9 cellular contexts compared by ENCODE assay signal in the genomic region with DNA sequence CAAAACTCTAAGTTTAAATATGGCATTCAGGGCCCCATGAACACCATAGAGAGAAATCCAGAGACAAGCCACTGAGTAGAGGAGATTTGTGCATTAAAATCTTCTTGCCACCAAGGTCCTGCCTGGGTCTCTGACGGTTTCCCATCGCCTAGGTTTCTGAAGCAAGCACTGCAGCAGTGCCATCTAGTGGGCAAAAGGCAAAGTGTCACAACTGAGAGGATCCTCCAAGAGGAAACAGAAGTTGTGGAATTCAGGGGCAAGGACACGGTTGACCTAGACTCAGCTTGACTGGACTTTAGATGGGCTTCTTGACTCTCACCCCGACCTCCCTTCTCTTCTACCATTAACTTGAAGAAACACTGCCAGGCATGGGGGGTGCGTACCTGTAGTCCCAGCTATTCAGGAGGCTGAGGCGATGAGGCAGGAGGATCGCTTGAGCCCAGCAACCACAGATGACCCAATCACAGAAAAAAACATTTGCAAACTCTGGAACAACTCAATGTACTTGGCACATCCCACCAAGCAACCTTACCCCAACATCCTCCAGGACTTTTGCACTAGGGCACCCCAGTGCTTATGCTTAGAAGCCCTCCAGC.
DNase-seq lines count a peak whose midpoint lies in the region; ATAC-seq and TF ChIP-seq lines count a peak whose summit lies in the region.
"Had no signal": no experiment of that assay in that cellular context is flagged by ENCODE, and none has a peak within 500 bp of the region (broad histone marks: within the 10 kb centered on the region; RNA-seq: fewer than 3 reads in every experiment).

No MANE protein-coding gene starts in this region.

- ATAC-seq in activated naive CD8-positive, alpha-beta T cell treated with anti-CD3 and anti-CD28 coated beads, Interleukin-2, amount 50 U/mL, for 24 hours, result no peak
- no peak for ATAC-seq in HG03469 (IDR thresholded peaks at IDR 0.05; ENCODE audit: unreplicated experiment)

- H3K27me3 ChIP-seq in left ventricle myocardium inferior (ENCODE audit: low read depth), result peaks cover 12% of the 10 kb centered on the region
- H3K27me3 ChIP-seq in prostate gland (replicated peaks; ENCODE audit: insufficient read depth), result no peaks in the 10 kb centered on the region
- H3K27me3 ChIP-seq: BLaER1 had no signal

- no peaks in the 10 kb centered on the region for H3K4me1 Mint-ChIP-seq in activated naive CD8-positive, alpha-beta T cell treated with anti-CD3 and anti-CD28 coated beads, Interleukin-2, amount 50 U/mL, for 24 hours

- no peak overlapping the region for H2AFZ ChIP-seq in OCI-LY7 (ENCODE audit: low read length)

- H3K9me3 ChIP-seq in OCI-LY7 (ENCODE audit: low read length) (no peaks in the 10 kb centered on the region), left ventricle myocardium inferior (replicated peaks) (no peaks in the 10 kb centered on the region), prostate gland (no peaks in the 10 kb centered on the region)
- H3K9me3 ChIP-seq: BLaER1 had no signal

- H3K36me3 Mint-ChIP-seq in activated naive CD8-positive, alpha-beta T cell treated with anti-CD3 and anti-CD28 coated beads, Interleukin-2, amount 50 U/mL, for 24 hours (ENCODE audit: low read depth), result no peaks in the 10 kb centered on the region

- H3K27ac Mint-ChIP-seq in activated naive CD8-positive, alpha-beta T cell treated with anti-CD3 and anti-CD28 coated beads, Interleukin-2, amount 50 U/mL, for 24 hours, result no peak overlapping the region

- no peaks in the 10 kb centered on the region for H3K4me1 ChIP-seq in OCI-LY7 (ENCODE audit: insufficient read depth, low read length, poor library complexity, severe bottlenecking)
- no peaks in the 10 kb centered on the region for H3K4me1 ChIP-seq in left ventricle myocardium inferior
- no peaks in the 10 kb centered on the region for H3K4me1 ChIP-seq in prostate gland (replicated peaks)
- H3K4me1 ChIP-seq: BLaER1 had no signal

- WGBS in prostate gland, result 40% methylated on average over 7 of the region's 7 CpGs

- POLR2A ChIA-PET in OCI-LY7 (lab: Charles Lee), result no interaction called here

- no TSS peak for BruUV-seq in OCI-LY7 (replicated peaks; lab: Mats Ljungman, UMichigan)

- no peak overlapping the region for H3K4me3 Mint-ChIP-seq in activated naive CD8-positive, alpha-beta T cell treated with anti-CD3 and anti-CD28 coated beads, Interleukin-2, amount 50 U/mL, for 24 hours

- H3K27me3 Mint-ChIP-seq in activated naive CD8-positive, alpha-beta T cell treated with anti-CD3 and anti-CD28 coated beads, Interleukin-2, amount 50 U/mL, for 24 hours, result peaks cover 4% of the 10 kb centered on the region

- TF ChIP-seq CTCF in OCI-LY7 (conservative IDR thresholded peaks at IDR 0.05; ENCODE audit: low read length) (peak; percentile 87), left ventricle myocardium inferior (IDR thresholded peaks at IDR 0.05; ENCODE audit: borderline replicate concordance) (peak; percentile 91), prostate gland (IDR thresholded peaks at IDR 0.05) (peak; percentile 63 to 78 (median 72))

- no peaks in the 10 kb centered on the region for H3K9me2 ChIP-seq in OCI-LY7 (ENCODE audit: insufficient read depth, low read length)

- H3K4me2 ChIP-seq in OCI-LY7 (ENCODE audit: low read length), result no peak overlapping the region
- H3K4me2 ChIP-seq: BLaER1 had no signal

- H3K27ac ChIP-seq in OCI-LY7 (ENCODE audit: low read depth, low read length, poor library complexity, severe bottlenecking) (no peak overlapping the region), left ventricle myocardium inferior (replicated peaks) (no peak overlapping the region), prostate gland (no peak overlapping the region)
- H3K27ac ChIP-seq: BLaER1 had no signal

- CTCF ChIA-PET in OCI-LY7 (lab: Charles Lee; ENCODE audit: unreplicated experiment), result interaction anchor here (0.5 kb wide), 1 partner anchor 579 kb away, joined by 4 read pairs; no protein-coding TSS in a partner anchor

- H3K9me3 Mint-ChIP-seq in activated naive CD8-positive, alpha-beta T cell treated with anti-CD3 and anti-CD28 coated beads, Interleukin-2, amount 50 U/mL, for 24 hours, result no peaks in the 10 kb centered on the region

- intact Hi-C loops in OCI-LY7 (cut with micrococcal nuclease; ENCODE audit: unreplicated experiment) (loop anchor here (1.0 kb wide), 2 partner anchors 879 to 907 kb away; no protein-coding TSS in a partner anchor), left ventricle myocardium inferior (cut with micrococcal nuclease) (loop anchor here (5.0 kb wide), 1 partner anchor 879 kb away; no protein-coding TSS in a partner anchor), prostate gland (cut with DNase I) (loop anchor here (1.0 to 10.0 kb wide), 2 partner anchors 879 to 911 kb away; no protein-coding TSS in a partner anchor)

- H3K4me3 ChIP-seq in OCI-LY7 (ENCODE audit: low read depth, low read length, poor library complexity, severe bottlenecking) (no peak overlapping the region), left ventricle myocardium inferior (no peak overlapping the region), prostate gland (no peak overlapping the region)
- H3K4me3 ChIP-seq: BLaER1 had no signal

- H4K20me1 ChIP-seq in OCI-LY7 (ENCODE audit: insufficient read depth, low read length), result no peaks in the 10 kb centered on the region
- H4K20me1 ChIP-seq: BLaER1 had no signal

- no peak for TF ChIP-seq POLR2A in prostate gland (IDR thresholded peaks at IDR 0.05)

- H3K79me2 ChIP-seq in OCI-LY7 (ENCODE audit: insufficient read depth, low read depth, low read length), result no peaks in the 10 kb centered on the region

- DNase-seq in DMS79 treated with DMSO at 0.1 percent for 48 hours (lab: John Stamatoyannopoulos, UW) (peak; percentile 41), DMS79 (lab: John Stamatoyannopoulos, UW) (no peak), HS-27A (ENCODE audit: low read depth) (peak; percentile 7), OCI-LY7 (ENCODE audit: low spot score) (peak; percentile 59), left ventricle myocardium inferior (no peak), prostate gland (ENCODE audit: low spot score) (peak; percentile 65)
- DNase-seq in activated naive CD8-positive, alpha-beta T cell treated with anti-CD3 and anti-CD28 coated beads, Interleukin-2, amount 50 U/mL, for 24 hours, result peak; percentile 57

- H3K36me3 ChIP-seq in OCI-LY7 (ENCODE audit: insufficient read depth, low read length), result no peaks in the 10 kb centered on the region
- no peaks in the 10 kb centered on the region for H3K36me3 ChIP-seq in left ventricle myocardium inferior
- H3K36me3 ChIP-seq in prostate gland, result no peaks in the 10 kb centered on the region
- H3K36me3 ChIP-seq: BLaER1 had no signal

Comparison
In these comparisons a context has a peak if more than half of its experiments do, and no peak if none do; other contexts are left out.
1. DNase-seq: peak in DMS79 treated with DMSO at 0.1 percent for 48 hours (single experiment), HS-27A (single experiment), OCI-LY7 (single experiment), activated naive CD8-positive, alpha-beta T cell treated with anti-CD3 and anti-CD28 coated beads, Interleukin-2, amount 50 U/mL, for 24 hours (single experiment) and prostate gland (single experiment); none in DMS79 (single experiment) and left ventricle myocardium inferior (single experiment).
2. Peak in every context shown above with its lines, with median percentiles within 50 percentile points of each other: CTCF ChIP-seq.